21 cellular contexts compared by ENCODE assay signal in the genomic region with DNA sequence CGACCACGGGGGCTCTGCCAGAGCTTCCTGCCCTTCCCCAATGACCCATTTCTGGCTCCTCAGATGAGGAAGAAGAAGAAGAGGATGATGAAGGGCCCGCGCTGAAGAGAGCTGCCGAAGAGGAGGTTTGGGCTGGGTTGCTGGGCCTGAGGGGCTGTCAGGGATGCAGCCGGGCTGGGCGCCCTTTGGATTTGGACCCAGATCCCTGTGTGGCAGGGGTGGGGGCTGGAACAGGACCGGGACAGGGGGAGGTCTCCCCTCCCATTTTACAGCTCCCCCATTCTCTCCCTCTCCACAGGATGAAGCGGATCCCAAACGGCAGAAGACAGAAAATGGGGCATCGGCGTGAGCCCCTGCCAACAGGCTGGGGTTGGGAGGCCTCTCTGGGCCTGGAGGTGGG. TPM values are rescaled to one million over a fixed set of nuclear protein-coding genes. Genes with fewer than 3 reads are reported as not detected.
A peak's percentile ranks its signal among the peaks of the same experiment; 100 is the strongest.
DNase-seq lines count a peak whose midpoint lies in the region; ATAC-seq, FAIRE-seq and TF ChIP-seq lines count a peak whose summit lies in the region.
"Had no signal": no experiment of that assay in that cellular context is flagged by ENCODE, and none has a peak within 500 bp of the region (broad histone marks: within the 10 kb centered on the region; RNA-seq: fewer than 3 reads in every experiment).

No MANE protein-coding gene starts in this region.

- H3F3A ChIP-seq in MM.1S (ENCODE audit: insufficient read depth, low read length): peaks cover 10% of the 10 kb centered on the region; the same call in 1 of the 2 replicates

- no peak overlapping the region for H3K4me3 ChIP-seq in HepG2 (replicated peaks in 1 of 3; ENCODE audit: insufficient read depth in 1 of 3, low read depth in 2 of 3, low read length in 3 of 3)
- no peak overlapping the region for H3K4me3 ChIP-seq in right lobe of liver
- H3K4me3 ChIP-seq in muscle layer of colon (ENCODE audit: low read depth in 1 of 2, low read length in 2 of 2): no peak overlapping the region
- no peak overlapping the region for H3K4me3 ChIP-seq in hepatocyte
- no peak overlapping the region for H3K4me3 ChIP-seq in MM.1S (ENCODE audit: low read length)

- in situ Hi-C loops in HepG2 (cut with HindIII; ENCODE audit: extremely low pct_ligation_motif_present, low pct_unique_long_range_greater_than_20kb): no loop called here

- H3K36me3 ChIP-seq in HepG2 (replicated peaks in 1 of 2; ENCODE audit: control insufficient read depth in 1 of 2, insufficient read depth in 2 of 2, low read length in 2 of 2) (peaks cover 0 to 11% of the 10 kb centered on the region in 2 experiments; a peak in 1 of 5 replicates), right lobe of liver (peaks cover 0 to 17% (median 5%) of the 10 kb centered on the region in 4 donors), muscle layer of colon (ENCODE audit: insufficient read depth, low read length) (peaks cover 14% of the 10 kb centered on the region), hepatocyte (replicated peaks; ENCODE audit: insufficient read depth, low read depth) (no peaks in the 10 kb centered on the region), MM.1S (replicated peaks; ENCODE audit: insufficient read depth, low read length) (no peaks in the 10 kb centered on the region)

- H3K9me3 ChIP-seq in HepG2 (ENCODE audit: low read length): no peaks in the 10 kb centered on the region
- H3K9me3 ChIP-seq in right lobe of liver: no peaks in the 10 kb centered on the region
- H3K9me3 ChIP-seq in muscle layer of colon (ENCODE audit: low read length): no peaks in the 10 kb centered on the region
- no peaks in the 10 kb centered on the region for H3K9me3 ChIP-seq in hepatocyte (ENCODE audit: low read depth)
- no peaks in the 10 kb centered on the region for H3K9me3 ChIP-seq in MM.1S (replicated peaks; ENCODE audit: insufficient read depth, low read length)

- peaks cover 69% of the 10 kb centered on the region for H3K4me1 Mint-ChIP-seq in brain

- intact Hi-C loops in HepG2 (cut with micrococcal nuclease; ENCODE audit: unreplicated experiment) (no loop called here), right lobe of liver (cut with DNase I) (no loop called here)

- H3K79me2 ChIP-seq in HepG2 (ENCODE audit: insufficient read depth, low read length) (peaks cover 20% of the 10 kb centered on the region), hepatocyte (peaks cover 32% of the 10 kb centered on the region), MM.1S (ENCODE audit: low read length) (no peaks in the 10 kb centered on the region)

- H3K9me2 ChIP-seq in hepatocyte (replicated peaks; ENCODE audit: insufficient read depth): no peaks in the 10 kb centered on the region
- no peaks in the 10 kb centered on the region for H3K9me2 ChIP-seq in MM.1S (replicated peaks; ENCODE audit: insufficient read depth, low read length)

- H3K36me3 Mint-ChIP-seq in brain: peaks cover 27% of the 10 kb centered on the region
- H3K36me3 Mint-ChIP-seq: CD4-positive, CD25-positive, alpha-beta regulatory T cell had no signal

- 96% methylated on average over 8 of the region's 12 CpGs for WGBS in HepG2 (ENCODE audit: low lambda C conversion rate)
- 64% methylated on average over 7 of the region's 12 CpGs for WGBS in right lobe of liver (ENCODE audit: insufficient coverage, low coverage, low lambda C conversion rate, missing lambda C conversion rate)
- 95% methylated on average over 10 of the region's 12 CpGs for WGBS in hepatocyte (ENCODE audit: low lambda C conversion rate, missing lambda C conversion rate)

- CTCF ChIA-PET in HepG2 (lab: Yijun Ruan, JAX; ENCODE audit: low intra/inter-chr PET ratio, low total read pairs): no interaction called here

- H3K27ac Mint-ChIP-seq in brain: peak overlapping the region in 3 of 5 experiments; percentile 76 to 99 (median 82)
- H3K27ac Mint-ChIP-seq: CD4-positive, CD25-positive, alpha-beta regulatory T cell; stimulated activated naive B cell treated with anti-CD40 and anti-IgM and Interleukin-4, amounts not matched to agents 10 μg/mL and 1 μg/mL and 100 μg/mL, for 72 hours had no signal

- FAIRE-seq in HepG2 (lab: Jason Lieb, UNC): no peak
- FAIRE-seq: GM12892 had no signal

- no peak for ATAC-seq in HepG2
- ATAC-seq in right lobe of liver: no peak
- no peak for ATAC-seq in GM18519 (IDR thresholded peaks at IDR 0.05; ENCODE audit: low FRiP score, unreplicated experiment)
- no peak for ATAC-seq in HG02852 (IDR thresholded peaks at IDR 0.05; ENCODE audit: unreplicated experiment)
- ATAC-seq: left cardiac atrium; stimulated activated naive B cell treated with anti-CD40 and anti-IgM and Interleukin-4, amounts not matched to agents 10 μg/mL and 1 μg/mL and 100 μg/mL, for 72 hours had no signal

- POLR2A ChIA-PET in HepG2 (lab: Yijun Ruan, JAX): interaction anchor here (0.5 to 8.3 kb wide), 2 partner anchors 17 to 288 kb away, joined by 3 to 162 read pairs; partner anchors contain the start of gene MLF2

- H3K4me1 ChIP-seq in HepG2 (ENCODE audit: insufficient read depth, low read length) (peaks cover 68% of the 10 kb centered on the region), right lobe of liver (peaks cover 0 to 52% (median 6%) of the 10 kb centered on the region in 4 donors), muscle layer of colon (ENCODE audit: insufficient read depth, low read length) (peaks cover 58% of the 10 kb centered on the region), hepatocyte (ENCODE audit: insufficient read depth) (peaks cover 30% of the 10 kb centered on the region), MM.1S (ENCODE audit: low read length) (peaks cover 2% of the 10 kb centered on the region)

- TF ChIP-seq POLR2A in HepG2 (IDR thresholded peaks at IDR 0.05; ENCODE audit: insufficient read depth in 1 of 2, low read depth in 2 of 2, low read length in 2 of 2) (no peak), right lobe of liver (IDR thresholded peaks at IDR 0.05) (no peak)

- TF ChIP-seq RAD21 in HepG2 (CRISPR knock-in tag; IDR thresholded peaks at IDR 0.05): no peak

- no peak for DNase-seq in HepG2 (ENCODE audit: low spot score)
- no peak for DNase-seq in right lobe of liver
- no peak for DNase-seq in hepatocyte (ENCODE audit: low spot score)
- DNase-seq in MM.1S: no peak
- DNase-seq: CD4-positive, CD25-positive, alpha-beta regulatory T cell; DMS153; HCEC 1CT; left cardiac atrium; NCI-H1417; NCI-H524 treated with DMSO at 0.1 percent for 48 hours; nucleus accumbens; SHP77; stimulated activated naive B cell treated with anti-CD40 and anti-IgM and Interleukin-4, amounts not matched to agents 10 μg/mL and 1 μg/mL and 100 μg/mL, for 72 hours had no signal

- TF ChIP-seq CTCF in HepG2 (CRISPR knock-in tag; IDR thresholded peaks at IDR 0.05) (no peak), right lobe of liver (IDR thresholded peaks at IDR 0.05) (no peak), brain (conservative IDR thresholded peaks at IDR 0.05) (no peak), hepatocyte (IDR thresholded peaks at IDR 0.05; ENCODE audit: poor library complexity) (no peak), MM.1S (IDR thresholded peaks at IDR 0.05; ENCODE audit: low read length) (no peak)

- H3K27me3 ChIP-seq in HepG2 (ENCODE audit: control insufficient read depth in 1 of 2, insufficient read depth in 2 of 2, low read length in 2 of 2) (no peaks in the 10 kb centered on the region), right lobe of liver (no peaks in the 10 kb centered on the region), muscle layer of colon (ENCODE audit: control insufficient read depth in 1 of 2, insufficient read depth in 2 of 2, low read length in 2 of 2) (no peaks in the 10 kb centered on the region), hepatocyte (no peaks in the 10 kb centered on the region), MM.1S (replicated peaks; ENCODE audit: insufficient read depth, low read length) (peaks cover 8% of the 10 kb centered on the region)

- H4K20me1 ChIP-seq in HepG2 (ENCODE audit: insufficient read depth, low read length): 0 out of 2 replicates have a peak, but pooled peaks cover 6% of the 10 kb centered on the region
- peaks cover 26% of the 10 kb centered on the region for H4K20me1 ChIP-seq in hepatocyte (ENCODE audit: insufficient read depth, poor library complexity, severe bottlenecking)
- H4K20me1 ChIP-seq in MM.1S (ENCODE audit: insufficient read depth, low read length): no peaks in the 10 kb centered on the region

- H3K9ac ChIP-seq in HepG2 (ENCODE audit: insufficient read depth, low read depth, low read length) (no peak overlapping the region), muscle layer of colon (ENCODE audit: low read length) (no peak overlapping the region), MM.1S (ENCODE audit: low read length) (no peak overlapping the region)

- H3K4me2 ChIP-seq in HepG2 (ENCODE audit: low read depth, low read length) (no peak overlapping the region), hepatocyte (no peak overlapping the region), MM.1S (ENCODE audit: low read depth, low read length) (no peak overlapping the region)

- no peak overlapping the region for H2AFZ ChIP-seq in HepG2 (ENCODE audit: low read length)
- no peak overlapping the region for H2AFZ ChIP-seq in hepatocyte
- no peak overlapping the region for H2AFZ ChIP-seq in MM.1S (ENCODE audit: low read length)

- H3K4me3 Mint-ChIP-seq in brain: peak overlapping the region; percentile 7 to 99 (median 95)
- H3K4me3 Mint-ChIP-seq: stimulated activated naive B cell treated with anti-CD40 and anti-IgM and Interleukin-4, amounts not matched to agents 10 μg/mL and 1 μg/mL and 100 μg/mL, for 72 hours; T-helper 1 cell treated with Interleukin-12 subunit alpha and Interleukin-12 subunit beta and Interleukin-4 antibody, amounts not matched to agents 30 μg/mL and 1 μg/mL, for 36 hours had no signal

- peaks cover 12% of the 10 kb centered on the region for H3K27me3 Mint-ChIP-seq in brain

- H3K27ac ChIP-seq in HepG2 (ENCODE audit: extremely low read length, insufficient read depth, low read length) (no peak overlapping the region), right lobe of liver (no peak overlapping the region), muscle layer of colon (ENCODE audit: low read depth, low read length) (peak overlapping the region; percentile 57), hepatocyte (no peak overlapping the region), MM.1S (ENCODE audit: low read length) (no peak overlapping the region)

- peaks cover 0 to 4% (median 0%) of the 10 kb centered on the region in 5 experiments for H3K9me3 Mint-ChIP-seq in brain
- H3K9me3 Mint-ChIP-seq: activated T-helper 2 cell treated with anti-CD3 and anti-CD28 coated beads, Interferon-gamma antibody, Interleukin-2, Interleukin-4, amounts not matched to agents 10 μg/mL and 5 μg/mL and 100 μg/mL, durations not matched to agents 14 hours and 24 hours and 36 hours; stimulated activated naive B cell treated with anti-CD40 and anti-IgM and Interleukin-4, amounts not matched to agents 10 μg/mL and 1 μg/mL and 100 μg/mL, for 72 hours; T-helper 1 cell treated with Interleukin-12 subunit alpha and Interleukin-12 subunit beta and Interleukin-4 antibody, amounts not matched to agents 30 μg/mL and 1 μg/mL, for 36 hours had no signal

- no peak for TF ChIP-seq EP300 in HepG2 (IDR thresholded peaks at IDR 0.05; ENCODE audit: low read depth in 2 of 2, low read length in 2 of 2)
- TF ChIP-seq EP300 in HepG2 (CRISPR knock-in tag; IDR thresholded peaks at IDR 0.05; ENCODE audit: borderline replicate concordance): no peak

- BruUV-seq in HepG2 (replicated peaks; lab: Mats Ljungman, UMichigan): no TSS peak

RNA-seq across cellular contexts. Expression of gene LAG3, which starts 2.2 kb away (rescaled TPM):
- total RNA-seq in HepG2 (2016; rRNA removed; fragmentation: Illumina TruSeq; extraction: Trizol): 0.11 TPM in 1 of 2 replicates, not detected in the other
- not detected in 2 replicates for total RNA-seq in HepG2 (2016; cell fraction: cytosol; rRNA removed; fragmentation: Illumina TruSeq; extraction: Trizol; ENCODE audit: low read depth)
- 0.11 TPM in 1 of 2 replicates, not detected in the other for total RNA-seq in HepG2 (2016; cell fraction: insoluble cytoplasmic fraction; rRNA removed; fragmentation: Illumina TruSeq; extraction: Trizol)
- 0.07 TPM in 1 of 2 replicates, not detected in the other for total RNA-seq in HepG2 (2016; cell fraction: membrane; rRNA removed; fragmentation: Illumina TruSeq; extraction: Trizol)
- 0.31 TPM in 1 of 2 replicates, not detected in the other for total RNA-seq in HepG2 (2016; cell fraction: nucleus; rRNA removed; fragmentation: Illumina TruSeq; extraction: Trizol)
- polyA plus RNA-seq in HepG2 (2011; rRNA removed): 0.26 and 0.51 TPM in 2 replicates
- polyA plus RNA-seq in HepG2 (2011; cell fraction: cytosol; rRNA removed): 0.08 and 0.15 TPM in 2 replicates
- polyA plus RNA-seq in HepG2 (2011; cell fraction: nucleus; rRNA removed): 3.5 and 3.6 TPM in 2 replicates
- polyA plus RNA-seq in HepG2 (2012): 0.95 and 1.0 TPM in 2 replicates
- not detected in 2 replicates for polyA plus RNA-seq in HepG2 (2016; cell fraction: cytosol; fragmentation: Illumina TruSeq; extraction: Trizol; ENCODE audit: low read depth)
- polyA plus RNA-seq in HepG2 (2016; cell fraction: insoluble cytoplasmic fraction; fragmentation: Illumina TruSeq; extraction: Trizol; ENCODE audit: low read depth): not detected in 2 replicates
- polyA plus RNA-seq in HepG2 (2016; cell fraction: membrane; fragmentation: Illumina TruSeq; extraction: Trizol; ENCODE audit: low read depth): 0.11 TPM in 1 of 2 replicates, not detected in the other
- 1.3 and 2.2 TPM in 2 replicates for polyA plus RNA-seq in HepG2 (2016; cell fraction: nucleus; fragmentation: Illumina TruSeq; extraction: Trizol; ENCODE audit: insufficient read depth, low read depth)
- 0.08 and 0.54 TPM in 2 replicates for polyA minus RNA-seq in HepG2 (2011; rRNA and poly(A)+ RNA removed; ENCODE audit: low replicate concordance)
- polyA minus RNA-seq in HepG2 (2011; cell fraction: cytosol; rRNA and poly(A)+ RNA removed): not detected in 2 replicates
- 0.90 and 2.0 TPM in 2 replicates for polyA minus RNA-seq in HepG2 (2011; cell fraction: nucleus; rRNA and poly(A)+ RNA removed)
- 1 to 10 TPM in 4 of 6 experiments, under 1 TPM in 2; 0.18 to 2.3 (median 1.4) TPM for total RNA-seq in right lobe of liver
- 0.81 TPM for polyA plus RNA-seq in brain (ENCODE audit: insufficient read depth, low read depth, low replicate concordance)
- 0.52 and 0.70 TPM in 2 replicates for total RNA-seq in hepatocyte
- 0.91 and 1.2 TPM in 2 replicates for polyA plus RNA-seq in hepatocyte

RNA-seq across cellular contexts. Expression of gene PTMS, which starts 3.9 kb away (rescaled TPM):
- total RNA-seq in HepG2 (2016; rRNA removed; fragmentation: Illumina TruSeq; extraction: Trizol) (40.5 and 42.1 TPM in 2 replicates), right lobe of liver (100 to 1,000 TPM; 113 to 484 (median 404) TPM), hepatocyte (179 and 180 TPM in 2 replicates)
- 20.4 and 25.8 TPM in 2 replicates for total RNA-seq in HepG2 (2016; cell fraction: cytosol; rRNA removed; fragmentation: Illumina TruSeq; extraction: Trizol; ENCODE audit: low read depth)
- total RNA-seq in HepG2 (2016; cell fraction: insoluble cytoplasmic fraction; rRNA removed; fragmentation: Illumina TruSeq; extraction: Trizol): 34.7 and 40.6 TPM in 2 replicates
- 33.5 and 39.4 TPM in 2 replicates for total RNA-seq in HepG2 (2016; cell fraction: membrane; rRNA removed; fragmentation: Illumina TruSeq; extraction: Trizol)
- total RNA-seq in HepG2 (2016; cell fraction: nucleus; rRNA removed; fragmentation: Illumina TruSeq; extraction: Trizol): 24.6 and 26.7 TPM in 2 replicates
- polyA plus RNA-seq in HepG2 (2011; rRNA removed) (79.1 and 82.4 TPM in 2 replicates), brain (ENCODE audit: insufficient read depth, low read depth, low replicate concordance) (1,278 TPM), hepatocyte (282 and 315 TPM in 2 replicates)
- 82.7 and 86.9 TPM in 2 replicates for polyA plus RNA-seq in HepG2 (2011; cell fraction: cytosol; rRNA removed)
- 107 and 116 TPM in 2 replicates for polyA plus RNA-seq in HepG2 (2011; cell fraction: nucleus; rRNA removed)
- polyA plus RNA-seq in HepG2 (2012): 128 and 237 TPM in 2 replicates
- 96.6 and 97.7 TPM in 2 replicates for polyA plus RNA-seq in HepG2 (2016; cell fraction: cytosol; fragmentation: Illumina TruSeq; extraction: Trizol; ENCODE audit: low read depth)
- polyA plus RNA-seq in HepG2 (2016; cell fraction: insoluble cytoplasmic fraction; fragmentation: Illumina TruSeq; extraction: Trizol; ENCODE audit: low read depth): 162 and 207 TPM in 2 replicates
- polyA plus RNA-seq in HepG2 (2016; cell fraction: membrane; fragmentation: Illumina TruSeq; extraction: Trizol; ENCODE audit: low read depth): 140 and 143 TPM in 2 replicates
- polyA plus RNA-seq in HepG2 (2016; cell fraction: nucleus; fragmentation: Illumina TruSeq; extraction: Trizol; ENCODE audit: insufficient read depth, low read depth): 169 and 175 TPM in 2 replicates
- polyA minus RNA-seq in HepG2 (2011; rRNA and poly(A)+ RNA removed; ENCODE audit: low replicate concordance): 46.9 and 158 TPM in 2 replicates
- polyA minus RNA-seq in HepG2 (2011; cell fraction: cytosol; rRNA and poly(A)+ RNA removed): 19.3 and 21.6 TPM in 2 replicates
- 8.1 and 13.0 TPM in 2 replicates for polyA minus RNA-seq in HepG2 (2011; cell fraction: nucleus; rRNA and poly(A)+ RNA removed)

RNA-seq across cellular contexts. Expression of gene MLF2, which starts 17.2 kb away (rescaled TPM):
- total RNA-seq in HepG2 (2016; rRNA removed; fragmentation: Illumina TruSeq; extraction: Trizol) (88.1 and 95.8 TPM in 2 replicates), right lobe of liver (100 to 1,000 TPM; 104 to 185 (median 134) TPM), hepatocyte (210 and 241 TPM in 2 replicates)
- 20.8 and 28.2 TPM in 2 replicates for total RNA-seq in HepG2 (2016; cell fraction: cytosol; rRNA removed; fragmentation: Illumina TruSeq; extraction: Trizol; ENCODE audit: low read depth)
- total RNA-seq in HepG2 (2016; cell fraction: insoluble cytoplasmic fraction; rRNA removed; fragmentation: Illumina TruSeq; extraction: Trizol): 86.9 and 96.5 TPM in 2 replicates
- total RNA-seq in HepG2 (2016; cell fraction: membrane; rRNA removed; fragmentation: Illumina TruSeq; extraction: Trizol): 41.7 and 71.5 TPM in 2 replicates
- 50.4 and 54.8 TPM in 2 replicates for total RNA-seq in HepG2 (2016; cell fraction: nucleus; rRNA removed; fragmentation: Illumina TruSeq; extraction: Trizol)
- polyA plus RNA-seq in HepG2 (2011; rRNA removed) (167 and 178 TPM in 2 replicates), brain (ENCODE audit: insufficient read depth, low read depth, low replicate concordance) (293 TPM), hepatocyte (508 and 535 TPM in 2 replicates)
- polyA plus RNA-seq in HepG2 (2011; cell fraction: cytosol; rRNA removed): 182 and 203 TPM in 2 replicates
- 234 and 240 TPM in 2 replicates for polyA plus RNA-seq in HepG2 (2011; cell fraction: nucleus; rRNA removed)
- 94.9 and 97.7 TPM in 2 replicates for polyA plus RNA-seq in HepG2 (2012)
- polyA plus RNA-seq in HepG2 (2016; cell fraction: cytosol; fragmentation: Illumina TruSeq; extraction: Trizol; ENCODE audit: low read depth): 31.3 and 48.0 TPM in 2 replicates
- polyA plus RNA-seq in HepG2 (2016; cell fraction: insoluble cytoplasmic fraction; fragmentation: Illumina TruSeq; extraction: Trizol; ENCODE audit: low read depth): 178 and 184 TPM in 2 replicates
- 69.7 and 93.5 TPM in 2 replicates for polyA plus RNA-seq in HepG2 (2016; cell fraction: membrane; fragmentation: Illumina TruSeq; extraction: Trizol; ENCODE audit: low read depth)
- 128 and 129 TPM in 2 replicates for polyA plus RNA-seq in HepG2 (2016; cell fraction: nucleus; fragmentation: Illumina TruSeq; extraction: Trizol; ENCODE audit: insufficient read depth, low read depth)
- polyA minus RNA-seq in HepG2 (2011; rRNA and poly(A)+ RNA removed; ENCODE audit: low replicate concordance): 127 and 179 TPM in 2 replicates
- polyA minus RNA-seq in HepG2 (2011; cell fraction: cytosol; rRNA and poly(A)+ RNA removed): 36.1 and 36.7 TPM in 2 replicates
- 47.3 and 50.7 TPM in 2 replicates for polyA minus RNA-seq in HepG2 (2011; cell fraction: nucleus; rRNA and poly(A)+ RNA removed)

RNA-seq across cellular contexts. Expression of gene CD4, which starts 19.2 kb away (rescaled TPM):
- total RNA-seq in HepG2 (2016; rRNA removed; fragmentation: Illumina TruSeq; extraction: Trizol): 0.07 and 0.27 TPM in 2 replicates
- not detected in 2 replicates for total RNA-seq in HepG2 (2016; cell fraction: cytosol; rRNA removed; fragmentation: Illumina TruSeq; extraction: Trizol; ENCODE audit: low read depth)
- total RNA-seq in HepG2 (2016; cell fraction: insoluble cytoplasmic fraction; rRNA removed; fragmentation: Illumina TruSeq; extraction: Trizol): 0.15 TPM in 1 of 2 replicates, not detected in the other
- total RNA-seq in HepG2 (2016; cell fraction: membrane; rRNA removed; fragmentation: Illumina TruSeq; extraction: Trizol): 0.10 TPM in 1 of 2 replicates, not detected in the other
- total RNA-seq in HepG2 (2016; cell fraction: nucleus; rRNA removed; fragmentation: Illumina TruSeq; extraction: Trizol): 0.28 and 0.41 TPM in 2 replicates
- 0.68 and 0.95 TPM in 2 replicates for polyA plus RNA-seq in HepG2 (2011; rRNA removed)
- 0.54 and 0.87 TPM in 2 replicates for polyA plus RNA-seq in HepG2 (2011; cell fraction: cytosol; rRNA removed)
- 0.55 and 0.64 TPM in 2 replicates for polyA plus RNA-seq in HepG2 (2011; cell fraction: nucleus; rRNA removed)
- 1.5 and 2.7 TPM in 2 replicates for polyA plus RNA-seq in HepG2 (2012)
- polyA plus RNA-seq in HepG2 (2016; cell fraction: cytosol; fragmentation: Illumina TruSeq; extraction: Trizol; ENCODE audit: low read depth): 0.06 and 0.14 TPM in 2 replicates
- polyA plus RNA-seq in HepG2 (2016; cell fraction: insoluble cytoplasmic fraction; fragmentation: Illumina TruSeq; extraction: Trizol; ENCODE audit: low read depth): 0.16 and 0.24 TPM in 2 replicates
- polyA plus RNA-seq in HepG2 (2016; cell fraction: membrane; fragmentation: Illumina TruSeq; extraction: Trizol; ENCODE audit: low read depth): not detected in 2 replicates
- 0.52 and 0.68 TPM in 2 replicates for polyA plus RNA-seq in HepG2 (2016; cell fraction: nucleus; fragmentation: Illumina TruSeq; extraction: Trizol; ENCODE audit: insufficient read depth, low read depth)
- 2.6 TPM in 1 of 2 replicates, not detected in the other for polyA minus RNA-seq in HepG2 (2011; rRNA and poly(A)+ RNA removed; ENCODE audit: low replicate concordance)
- polyA minus RNA-seq in HepG2 (2011; cell fraction: cytosol; rRNA and poly(A)+ RNA removed): 0.20 and 0.70 TPM in 2 replicates
- polyA minus RNA-seq in HepG2 (2011; cell fraction: nucleus; rRNA and poly(A)+ RNA removed): 0.39 and 0.87 TPM in 2 replicates
- total RNA-seq in right lobe of liver: 10 to 100 TPM; 10.0 to 41.6 (median 28.1) TPM
- 13.7 TPM for polyA plus RNA-seq in brain (ENCODE audit: insufficient read depth, low read depth, low replicate concordance)
- total RNA-seq in hepatocyte: 2.4 and 2.7 TPM in 2 replicates
- 2.7 and 6.4 TPM in 2 replicates for polyA plus RNA-seq in hepatocyte
- total RNA-seq: dermis microvascular lymphatic vessel endothelial cell had no signal

RNA-seq across cellular contexts. Expression of gene COPS7A, which starts 46.2 kb away (rescaled TPM):
- total RNA-seq in HepG2 (2016; rRNA removed; fragmentation: Illumina TruSeq; extraction: Trizol) (38.0 and 40.0 TPM in 2 replicates), right lobe of liver (10 to 100 TPM; 26.7 to 49.5 (median 30.6) TPM), hepatocyte (46.9 and 56.7 TPM in 2 replicates)
- 16.6 and 19.7 TPM in 2 replicates for total RNA-seq in HepG2 (2016; cell fraction: cytosol; rRNA removed; fragmentation: Illumina TruSeq; extraction: Trizol; ENCODE audit: low read depth)
- total RNA-seq in HepG2 (2016; cell fraction: insoluble cytoplasmic fraction; rRNA removed; fragmentation: Illumina TruSeq; extraction: Trizol): 38.4 and 43.8 TPM in 2 replicates
- 33.7 and 38.9 TPM in 2 replicates for total RNA-seq in HepG2 (2016; cell fraction: membrane; rRNA removed; fragmentation: Illumina TruSeq; extraction: Trizol)
- 20.4 and 24.9 TPM in 2 replicates for total RNA-seq in HepG2 (2016; cell fraction: nucleus; rRNA removed; fragmentation: Illumina TruSeq; extraction: Trizol)
- polyA plus RNA-seq in HepG2 (2011; rRNA removed) (71.4 and 73.6 TPM in 2 replicates), brain (ENCODE audit: insufficient read depth, low read depth, low replicate concordance) (77.8 TPM), hepatocyte (65.2 and 73.6 TPM in 2 replicates)
- polyA plus RNA-seq in HepG2 (2011; cell fraction: cytosol; rRNA removed): 68.4 and 72.5 TPM in 2 replicates
- polyA plus RNA-seq in HepG2 (2011; cell fraction: nucleus; rRNA removed): 96.7 and 97.8 TPM in 2 replicates
- polyA plus RNA-seq in HepG2 (2012): 27.8 and 28.6 TPM in 2 replicates
- polyA plus RNA-seq in HepG2 (2016; cell fraction: cytosol; fragmentation: Illumina TruSeq; extraction: Trizol; ENCODE audit: low read depth): 16.8 and 17.8 TPM in 2 replicates
- 43.9 and 53.4 TPM in 2 replicates for polyA plus RNA-seq in HepG2 (2016; cell fraction: insoluble cytoplasmic fraction; fragmentation: Illumina TruSeq; extraction: Trizol; ENCODE audit: low read depth)
- polyA plus RNA-seq in HepG2 (2016; cell fraction: membrane; fragmentation: Illumina TruSeq; extraction: Trizol; ENCODE audit: low read depth): 27.8 and 32.9 TPM in 2 replicates
- 43.1 and 49.0 TPM in 2 replicates for polyA plus RNA-seq in HepG2 (2016; cell fraction: nucleus; fragmentation: Illumina TruSeq; extraction: Trizol; ENCODE audit: insufficient read depth, low read depth)
- polyA minus RNA-seq in HepG2 (2011; rRNA and poly(A)+ RNA removed; ENCODE audit: low replicate concordance): 54.1 and 62.8 TPM in 2 replicates
- polyA minus RNA-seq in HepG2 (2011; cell fraction: cytosol; rRNA and poly(A)+ RNA removed): 14.6 and 16.3 TPM in 2 replicates
- 9.7 and 12.6 TPM in 2 replicates for polyA minus RNA-seq in HepG2 (2011; cell fraction: nucleus; rRNA and poly(A)+ RNA removed)
